Comparison of ENCODE assay signal across 11 cellular contexts in genomic region chr19:18465214-18465963, GRCh38. TPM values are rescaled to one million over a fixed set of nuclear protein-coding genes. Genes with fewer than 3 reads are reported as not detected.
DNase-seq lines count a peak whose midpoint lies in the region; ATAC-seq and TF ChIP-seq lines count a peak whose summit lies in the region.
"Had no signal": no experiment of that assay in that cellular context is flagged by ENCODE, and none has a peak within 500 bp of the region (broad histone marks: within the 10 kb centered on the region; RNA-seq: fewer than 3 reads in every experiment).

No MANE protein-coding gene starts in this region.

- H3K4me1 ChIP-seq in heart left ventricle = peaks cover 24 to 87% (median 70%) of the 10 kb centered on the region in 12 donors
- H3K4me1 ChIP-seq in osteoblast (ENCODE audit: insufficient read depth, low read length) = peaks cover 34% of the 10 kb centered on the region
- peaks cover 45 to 56% (median 49%) of the 10 kb centered on the region in 4 donors for H3K4me1 ChIP-seq in upper lobe of left lung

- TF ChIP-seq POLR2A in heart left ventricle (IDR thresholded peaks at IDR 0.05) (no peak), upper lobe of left lung (IDR thresholded peaks at IDR 0.05) (no peak)

- peaks cover 92% of the 10 kb centered on the region for H3K36me3 Mint-ChIP-seq in dendritic cell treated with granulocyte-macrophage colony-stimulating factor and Interleukin-4, amounts not matched to agents 40 ng/mL and 50 ng/mL, for 4 days (ENCODE audit: low read depth)

- no peak for DNase-seq in heart left ventricle
- DNase-seq in left ventricle myocardium superior = no peak
- DNase-seq in osteoblast (ENCODE audit: insufficient read length, low spot score, missing footprints) = peak; percentile 22
- peak in 1 of 2 donors; percentile 66 for DNase-seq in upper lobe of left lung
- DNase-seq in cerebellar cortex (ENCODE audit: low spot score) = no peak
- no peak for DNase-seq in DMS114 treated with DMSO at 0.1 percent for 48 hours (lab: John Stamatoyannopoulos, UW; ENCODE audit: unreplicated experiment)
- DNase-seq: activated CD4-positive, alpha-beta T cell treated with anti-CD3 and anti-CD28 coated beads for 48 hours; NCI-H748 treated with DMSO at 0.1 percent for 48 hours had no signal

- H3K4me2 ChIP-seq in osteoblast (ENCODE audit: insufficient read depth, low read length) = no peak overlapping the region

- H2AFZ ChIP-seq in osteoblast (ENCODE audit: low read length) = no peak overlapping the region

- H3K27me3 ChIP-seq in heart left ventricle (no peaks in the 10 kb centered on the region), osteoblast (ENCODE audit: insufficient read depth, low read length) (no peaks in the 10 kb centered on the region), upper lobe of left lung (no peaks in the 10 kb centered on the region)

- peak overlapping the region; percentile 39 for H3K4me3 Mint-ChIP-seq in dendritic cell treated with granulocyte-macrophage colony-stimulating factor and Interleukin-4, amounts not matched to agents 40 ng/mL and 50 ng/mL, for 4 days
- H3K4me3 Mint-ChIP-seq: stimulated activated memory B cell treated with anti-CD40 and anti-IgM and Interleukin-4, amounts not matched to agents 10 μg/mL and 1 μg/mL and 100 μg/mL, for 72 hours had no signal

- intact Hi-C loops in heart left ventricle (cut with DNase I) (loop anchor here in 9 of 10 donors (2.0 to 10.0 kb wide), 10 partner anchors 37 to 379 kb away; partner anchors contain the start of genes UBA52 (in 3 of the 9), ELL (in 2 of the 9) and CRTC1 (in 1 of the 9)), left ventricle myocardium superior (cut with micrococcal nuclease) (loop anchor here (10.0 kb wide), 1 partner anchor 49 kb away; no protein-coding TSS in a partner anchor)
- intact Hi-C loops in dendritic cell treated with granulocyte-macrophage colony-stimulating factor and Interleukin-4, amounts not matched to agents 40 ng/mL and 50 ng/mL, for 4 days (cut with micrococcal nuclease) = loop anchor here (5.0 kb wide), 2 partner anchors 37 to 122 kb away; partner anchors contain the start of gene REX1BD

- H3K4me1 Mint-ChIP-seq in dendritic cell treated with granulocyte-macrophage colony-stimulating factor and Interleukin-4, amounts not matched to agents 40 ng/mL and 50 ng/mL, for 4 days (ENCODE audit: low read depth) = peaks cover 62% of the 10 kb centered on the region

- 82 to 91% (median 85%) methylated on average over 30 of the region's 30 CpGs for WGBS in heart left ventricle, 4 donors
- WGBS in upper lobe of left lung, 2 donors = 93% methylated on average over 28 to 29 of the region's 30 CpGs

- peaks cover 82% of the 10 kb centered on the region for H4K20me1 ChIP-seq in osteoblast (ENCODE audit: insufficient read depth, low read length)

- TF ChIP-seq EP300 in upper lobe of left lung (IDR thresholded peaks at IDR 0.05) = no peak

- H3K36me3 ChIP-seq in heart left ventricle (peaks cover 0 to 43% (median 13%) of the 10 kb centered on the region in 9 donors), osteoblast (ENCODE audit: insufficient read depth, low read length) (peaks cover 33% of the 10 kb centered on the region), upper lobe of left lung (peaks cover 0 to 38% (median 21%) of the 10 kb centered on the region in 4 donors)

- H3K27me3 Mint-ChIP-seq in dendritic cell treated with granulocyte-macrophage colony-stimulating factor and Interleukin-4, amounts not matched to agents 40 ng/mL and 50 ng/mL, for 4 days = no peaks in the 10 kb centered on the region
- H3K27me3 Mint-ChIP-seq: stimulated activated memory B cell treated with anti-CD40 and anti-IgM and Interleukin-4, amounts not matched to agents 10 μg/mL and 1 μg/mL and 100 μg/mL, for 72 hours had no signal

- peak overlapping the region; percentile 76 for H3K27ac Mint-ChIP-seq in dendritic cell treated with granulocyte-macrophage colony-stimulating factor and Interleukin-4, amounts not matched to agents 40 ng/mL and 50 ng/mL, for 4 days
- H3K27ac Mint-ChIP-seq: stimulated activated memory B cell treated with anti-CD40 and anti-IgM and Interleukin-4, amounts not matched to agents 10 μg/mL and 1 μg/mL and 100 μg/mL, for 72 hours had no signal

- H3K27ac ChIP-seq in heart left ventricle = peak overlapping the region; percentile 67 to 92 (median 84)
- peak overlapping the region; percentile 59 for H3K27ac ChIP-seq in osteoblast (ENCODE audit: low read depth, low read length)
- H3K27ac ChIP-seq in upper lobe of left lung = peak overlapping the region; percentile 56 to 83 (median 66)

- H3K4me3 ChIP-seq in heart left ventricle (peak overlapping the region in 1 of 12 donors; percentile 3), osteoblast (ENCODE audit: insufficient read depth, low read length) (no peak overlapping the region), upper lobe of left lung (no peak overlapping the region)

- H3K9me3 ChIP-seq in heart left ventricle (no peaks in the 10 kb centered on the region), osteoblast (ENCODE audit: low read depth, low read length) (no peaks in the 10 kb centered on the region), upper lobe of left lung (no peaks in the 10 kb centered on the region)

- H3K79me2 ChIP-seq in osteoblast (ENCODE audit: insufficient read depth, low read length) = peaks cover 67% of the 10 kb centered on the region

- no peak for TF ChIP-seq CTCF in heart left ventricle (IDR thresholded peaks at IDR 0.05)
- no peak for TF ChIP-seq CTCF in osteoblast (IDR thresholded peaks at IDR 0.05; ENCODE audit: extremely low read depth, low read depth, low read length)
- TF ChIP-seq CTCF in upper lobe of left lung (IDR thresholded peaks at IDR 0.05) = no peak

- no peak for ATAC-seq in heart left ventricle
- ATAC-seq in left ventricle myocardium superior = no peak
- ATAC-seq in upper lobe of left lung (ENCODE audit: low FRiP score in 2 of 2) = no peak
- no peak for ATAC-seq in HG03045 (IDR thresholded peaks at IDR 0.05; ENCODE audit: unreplicated experiment)
- ATAC-seq: stimulated activated memory B cell treated with anti-CD40 and anti-IgM and Interleukin-4, amounts not matched to agents 10 μg/mL and 1 μg/mL and 100 μg/mL, for 72 hours had no signal

- H3K9me3 Mint-ChIP-seq in dendritic cell treated with granulocyte-macrophage colony-stimulating factor and Interleukin-4, amounts not matched to agents 40 ng/mL and 50 ng/mL, for 4 days = no peaks in the 10 kb centered on the region
- H3K9me3 Mint-ChIP-seq: stimulated activated memory B cell treated with anti-CD40 and anti-IgM and Interleukin-4, amounts not matched to agents 10 μg/mL and 1 μg/mL and 100 μg/mL, for 72 hours had no signal

RNA-seq across cellular contexts. Expression of gene ISYNA1, which starts 27.5 kb away (rescaled TPM):
- total RNA-seq in heart left ventricle (10 to 100 TPM; 17.6 to 60.6 (median 24.0) TPM), left ventricle myocardium superior (24.4 TPM), osteoblast (7.7 and 8.0 TPM in 2 replicates), upper lobe of left lung (10 to 100 TPM; 14.5 to 55.5 (median 20.0) TPM)
- polyA plus RNA-seq in heart left ventricle = 10 to 100 TPM; 14.0 to 52.6 TPM

RNA-seq across cellular contexts. Expression of gene SSBP4, which starts 46.2 kb away (rescaled TPM):
- 10 to 100 TPM; 23.5 to 89.8 (median 29.4) TPM for total RNA-seq in heart left ventricle
- polyA plus RNA-seq in heart left ventricle = 10 to 100 TPM; 29.1 to 37.3 TPM
- 36.4 TPM for total RNA-seq in left ventricle myocardium superior
- total RNA-seq in osteoblast = 77.8 and 90.8 TPM in 2 replicates
- total RNA-seq in upper lobe of left lung = 100 to 1,000 TPM in 1 of 6 donors, 10 to 100 TPM in 5; 52.0 to 157 (median 84.1) TPM

RNA-seq across cellular contexts. Expression of gene ELL, which starts 56.5 kb away (rescaled TPM):
- total RNA-seq in heart left ventricle = 10 to 100 TPM in 4 of 9 donors, 1 to 10 TPM in 5; 5.9 to 17.8 (median 9.1) TPM
- 1 to 10 TPM; 6.2 to 7.3 TPM for polyA plus RNA-seq in heart left ventricle
- total RNA-seq in left ventricle myocardium superior = 9.3 TPM
- 17.1 and 18.5 TPM in 2 replicates for total RNA-seq in osteoblast
- 10 to 100 TPM; 19.8 to 66.0 (median 22.4) TPM for total RNA-seq in upper lobe of left lung
